25 cellular contexts compared by ENCODE assay signal in genomic region chr17:48746916-48747444, GRCh38. TPM values are rescaled to one million over a fixed set of nuclear protein-coding genes. Genes with fewer than 3 reads are reported as not detected.
DNase-seq lines count a peak whose midpoint lies in the region; ATAC-seq and TF ChIP-seq lines count a peak whose summit lies in the region.
"Had no signal": no experiment of that assay in that cellular context is flagged by ENCODE, and none has a peak within 500 bp of the region (broad histone marks: within the 10 kb centered on the region; RNA-seq: fewer than 3 reads in every experiment).

No MANE protein-coding gene starts in this region.

- H3K9ac ChIP-seq in HUES6 (ENCODE audit: low read length) = no peak overlapping the region
- H3K9ac ChIP-seq: BLaER1 treated with 17β-estradiol and CSF1 and Interleukin-3, amounts not matched to agents 10 nM and 100 nM had no signal

- POLR2A ChIA-PET in MCF 10A (lab: Yijun Ruan, JAX) = no interaction called here

- no TSS peak for BruUV-seq in MCF 10A (replicated peaks; lab: Mats Ljungman, UMichigan)

- H3K4me3 ChIP-seq in HUES6 (ENCODE audit: low read depth, low read length) (peak overlapping the region; percentile 29; the same call in 1 of the 2 replicates), upper lobe of right lung (no peak overlapping the region)
- H3K4me3 ChIP-seq: BLaER1 treated with 17β-estradiol and CSF1 and Interleukin-3, amounts not matched to agents 10 nM and 100 nM; tibial nerve had no signal

- H3K27ac ChIP-seq in C4-2B (peak overlapping the region; percentile 97), HUES6 (ENCODE audit: low read depth, low read length) (no peak overlapping the region), epithelial cell of prostate (peak overlapping the region; percentile 22), upper lobe of right lung (no peak overlapping the region)
- H3K27ac ChIP-seq: BLaER1 treated with 17β-estradiol and CSF1 and Interleukin-3, amounts not matched to agents 10 nM and 100 nM; neutrophil; tibial nerve had no signal

- DNase-seq in epithelial cell of prostate (ENCODE audit: low read depth, low spot score) (no peak), posterior vena cava (ENCODE audit: low spot score) (peak; percentile 36), MCF 10A (ENCODE audit: unreplicated experiment) (no peak), upper lobe of right lung (no peak)
- DNase-seq: activated CD8-positive, alpha-beta T cell treated with anti-CD3 and anti-CD28 coated beads for 36 hours; activated naive CD8-positive, alpha-beta T cell treated with anti-CD3 and anti-CD28 coated beads for 36 hours; aorta; Caco-2; DMS79; effector CD8-positive, alpha-beta T cell; foreskin fibroblast; head of caudate nucleus; NCI-H1694 treated with DMSO at 0.1 percent for 48 hours; NCI-H2171; NCI-H510A; SIG-M5 had no signal

- no peak overlapping the region for H3K27ac Mint-ChIP-seq in MCF 10A (ENCODE audit: low read depth, unreplicated experiment)
- H3K27ac Mint-ChIP-seq: activated CD8-positive, alpha-beta T cell treated with anti-CD3 and anti-CD28 coated beads for 36 hours; activated naive CD8-positive, alpha-beta T cell treated with anti-CD3 and anti-CD28 coated beads for 36 hours had no signal

- peaks cover 100% of the 10 kb centered on the region for H3K27me3 ChIP-seq in HUES6 (ENCODE audit: control insufficient read depth, insufficient read depth, low read length)
- H3K27me3 ChIP-seq in upper lobe of right lung = peaks cover 98% of the 10 kb centered on the region

- peaks cover 100% of the 10 kb centered on the region for H3K27me3 Mint-ChIP-seq in MCF 10A (ENCODE audit: insufficient read depth, unreplicated experiment)

- no peak for ATAC-seq in activated CD4-positive, CD25-positive, alpha-beta regulatory T cell treated with anti-CD3 and anti-CD28 coated beads, Interleukin-2, amount 50 U/mL, for 24 hours
- no peak for ATAC-seq in upper lobe of right lung
- ATAC-seq: activated CD8-positive, alpha-beta T cell treated with anti-CD3 and anti-CD28 coated beads for 36 hours; HCT116 had no signal

- no peaks in the 10 kb centered on the region for H3K36me3 ChIP-seq in HUES6 (ENCODE audit: control insufficient read depth, insufficient read depth, low read length)
- H3K36me3 ChIP-seq in upper lobe of right lung = no peaks in the 10 kb centered on the region
- H3K36me3 ChIP-seq: BLaER1 treated with 17β-estradiol and CSF1 and Interleukin-3, amounts not matched to agents 10 nM and 100 nM; neutrophil; tibial nerve had no signal

- H3K9me3 Mint-ChIP-seq in MCF 10A (ENCODE audit: unreplicated experiment) = no peaks in the 10 kb centered on the region
- H3K9me3 Mint-ChIP-seq: activated CD8-positive, alpha-beta T cell treated with anti-CD3 and anti-CD28 coated beads for 36 hours had no signal

- H3K9me3 ChIP-seq in HUES6 (ENCODE audit: control insufficient read depth, insufficient read depth, low read depth, low read length) (no peaks in the 10 kb centered on the region), upper lobe of right lung (no peaks in the 10 kb centered on the region)
- H3K9me3 ChIP-seq: Caco-2, neutrophil, tibial nerve had no signal

- TF ChIP-seq CTCF in C4-2B (conservative IDR thresholded peaks at IDR 0.05) (no peak), MCF 10A (IDR thresholded peaks at IDR 0.05; ENCODE audit: unreplicated experiment) (no peak), upper lobe of right lung (IDR thresholded peaks at IDR 0.05) (no peak)

- no peak overlapping the region for H3K4me3 Mint-ChIP-seq in MCF 10A (ENCODE audit: unreplicated experiment)
- H3K4me3 Mint-ChIP-seq: activated CD8-positive, alpha-beta T cell treated with anti-CD3 and anti-CD28 coated beads for 36 hours; activated naive CD8-positive, alpha-beta T cell treated with anti-CD3 and anti-CD28 coated beads for 36 hours had no signal

- CTCF ChIA-PET in MCF 10A (lab: Yijun Ruan, JAX) = interaction anchor here (0.5 kb wide), 1 partner anchor 43 kb away, joined by 5 read pairs; no protein-coding TSS in a partner anchor

- H3K36me3 Mint-ChIP-seq in MCF 10A (ENCODE audit: insufficient read depth, unreplicated experiment) = no peaks in the 10 kb centered on the region
- H3K36me3 Mint-ChIP-seq: activated naive CD8-positive, alpha-beta T cell treated with anti-CD3 and anti-CD28 coated beads for 36 hours had no signal

- peaks cover 21% of the 10 kb centered on the region; the same call in 1 of the 2 replicates for H3K4me1 ChIP-seq in HUES6 (ENCODE audit: control insufficient read depth, insufficient read depth, low read length)
- no peaks in the 10 kb centered on the region for H3K4me1 ChIP-seq in upper lobe of right lung

- intact Hi-C loops in posterior vena cava (cut with DNase I) (no loop called here), MCF 10A (cut with micrococcal nuclease) (no loop called here), upper lobe of right lung (cut with DNase I) (no loop called here)

- no peaks in the 10 kb centered on the region for H3K4me1 Mint-ChIP-seq in MCF 10A (ENCODE audit: insufficient read depth, unreplicated experiment)

RNA-seq across cellular contexts. Expression of gene HOXB13, which starts 18.4 kb away (rescaled TPM):
- total RNA-seq in posterior vena cava = not detected
- not detected in 2 replicates for total RNA-seq in MCF 10A (2022)
- total RNA-seq in upper lobe of right lung = not detected
- total RNA-seq: activated CD8-positive, alpha-beta T cell treated with anti-CD3 and anti-CD28 coated beads for 36 hours; activated naive CD8-positive, alpha-beta T cell treated with anti-CD3 and anti-CD28 coated beads for 36 hours; aorta; lung microvascular endothelial cell; skeletal muscle tissue; tibial nerve had no signal

RNA-seq across cellular contexts. Expression of gene PRAC2, which starts 24.0 kb away (rescaled TPM):
- not detected for total RNA-seq in posterior vena cava
- total RNA-seq in MCF 10A (2022) = not detected in 2 replicates
- total RNA-seq in upper lobe of right lung = not detected
- total RNA-seq: activated CD8-positive, alpha-beta T cell treated with anti-CD3 and anti-CD28 coated beads for 36 hours; activated naive CD8-positive, alpha-beta T cell treated with anti-CD3 and anti-CD28 coated beads for 36 hours; aorta; Caco-2; lung microvascular endothelial cell; skeletal muscle tissue; tibial nerve had no signal

RNA-seq across cellular contexts. Expression of gene PRAC1, which starts 24.7 kb away (rescaled TPM):
- total RNA-seq in posterior vena cava (not detected), MCF 10A (2022) (not detected in 2 replicates), upper lobe of right lung (not detected)
- total RNA-seq: activated CD8-positive, alpha-beta T cell treated with anti-CD3 and anti-CD28 coated beads for 36 hours; activated naive CD8-positive, alpha-beta T cell treated with anti-CD3 and anti-CD28 coated beads for 36 hours; aorta; Caco-2; lung microvascular endothelial cell; skeletal muscle tissue; tibial nerve had no signal

Comparison
In these comparisons a context has a peak if more than half of its experiments do, and no peak if none do; other contexts are left out.
1. H3K27ac ChIP-seq: peak in C4-2B (single experiment) and epithelial cell of prostate (single experiment); none in HUES6 (single experiment) and upper lobe of right lung (single experiment).